ENCODE assay signal across 1 cellular context in the genomic region with DNA sequence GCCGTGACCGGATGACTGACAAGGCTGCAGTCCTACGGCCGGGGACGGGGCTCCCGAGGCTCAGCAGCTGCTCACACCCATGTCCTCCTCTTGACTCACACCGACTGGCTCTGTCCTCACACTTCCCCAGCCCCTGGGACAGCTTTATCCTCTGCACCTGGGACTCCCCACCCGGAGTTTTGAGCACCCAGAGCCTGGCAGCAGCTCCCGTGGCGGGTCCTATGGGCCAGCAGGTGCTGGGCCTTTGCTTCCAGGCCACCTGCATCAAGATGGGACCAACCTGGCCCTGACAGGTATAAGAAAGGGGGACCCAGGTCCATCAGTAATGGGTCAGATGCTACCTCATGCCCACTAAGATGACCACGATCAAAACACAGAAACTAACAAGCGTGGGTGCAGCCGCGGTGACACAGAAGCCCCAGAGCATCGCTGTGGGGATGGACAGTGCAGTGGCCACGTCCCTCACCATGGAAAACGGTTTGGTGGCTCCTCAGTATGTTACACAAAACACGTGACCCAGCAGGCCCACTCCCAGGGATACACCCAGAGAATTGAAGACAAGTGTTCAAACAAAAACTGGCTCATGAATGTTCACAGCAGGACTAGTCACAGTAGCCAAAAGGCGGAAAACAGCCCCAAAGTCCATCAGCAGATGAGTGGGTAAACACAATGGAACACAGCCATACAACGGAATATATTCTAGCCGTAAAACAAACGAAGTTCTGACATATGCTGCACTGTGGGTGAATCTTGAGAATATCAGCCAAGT.
A peak's percentile ranks its signal among the peaks of the same experiment; 100 is the strongest.
TF ChIP-seq lines count a peak whose summit lies in the region.

No MANE protein-coding gene starts in this region.

TF ChIP-seq in HepG2, 621 proteins besides CTCF, POLR2A, EP300 and RAD21 (continued from another document and continues in another):
- TF ChIP-seq, protein P1, sequence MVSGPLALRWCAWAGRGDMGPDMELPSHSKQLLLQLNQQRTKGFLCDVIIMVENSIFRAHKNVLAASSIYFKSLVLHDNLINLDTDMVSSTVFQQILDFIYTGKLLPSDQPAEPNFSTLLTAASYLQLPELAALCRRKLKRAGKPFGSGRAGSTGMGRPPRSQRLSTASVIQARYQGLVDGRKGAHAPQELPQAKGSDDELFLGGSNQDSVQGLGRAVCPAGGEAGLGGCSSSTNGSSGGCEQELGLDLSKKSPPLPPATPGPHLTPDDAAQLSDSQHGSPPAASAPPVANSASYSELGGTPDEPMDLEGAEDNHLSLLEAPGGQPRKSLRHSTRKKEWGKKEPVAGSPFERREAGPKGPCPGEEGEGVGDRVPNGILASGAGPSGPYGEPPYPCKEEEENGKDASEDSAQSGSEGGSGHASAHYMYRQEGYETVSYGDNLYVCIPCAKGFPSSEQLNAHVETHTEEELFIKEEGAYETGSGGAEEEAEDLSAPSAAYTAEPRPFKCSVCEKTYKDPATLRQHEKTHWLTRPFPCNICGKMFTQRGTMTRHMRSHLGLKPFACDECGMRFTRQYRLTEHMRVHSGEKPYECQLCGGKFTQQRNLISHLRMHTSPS (CRISPR knock-in tag; IDR thresholded peaks at IDR 0.05; ENCODE audit: low read depth) = 0 out of 2 replicates have a peak, but pooled peaks have one; percentile 3
- TF ChIP-seq HOXA9 (CRISPR knock-in tag; IDR thresholded peaks at IDR 0.05; ENCODE audit: borderline replicate concordance) = no peak
- no peak for TF ChIP-seq PTBP1 (IDR thresholded peaks at IDR 0.05; ENCODE audit: low read depth, low read length, poor library complexity, severe bottlenecking)
- TF ChIP-seq NR1H2 (CRISPR knock-in tag; IDR thresholded peaks at IDR 0.05; ENCODE audit: borderline replicate concordance, low read depth) = no peak
- TF ChIP-seq KLF11 (CRISPR knock-in tag; IDR thresholded peaks at IDR 0.05) = peak; percentile 12; the same call in 1 of the 2 replicates
- TF ChIP-seq, protein P2, sequence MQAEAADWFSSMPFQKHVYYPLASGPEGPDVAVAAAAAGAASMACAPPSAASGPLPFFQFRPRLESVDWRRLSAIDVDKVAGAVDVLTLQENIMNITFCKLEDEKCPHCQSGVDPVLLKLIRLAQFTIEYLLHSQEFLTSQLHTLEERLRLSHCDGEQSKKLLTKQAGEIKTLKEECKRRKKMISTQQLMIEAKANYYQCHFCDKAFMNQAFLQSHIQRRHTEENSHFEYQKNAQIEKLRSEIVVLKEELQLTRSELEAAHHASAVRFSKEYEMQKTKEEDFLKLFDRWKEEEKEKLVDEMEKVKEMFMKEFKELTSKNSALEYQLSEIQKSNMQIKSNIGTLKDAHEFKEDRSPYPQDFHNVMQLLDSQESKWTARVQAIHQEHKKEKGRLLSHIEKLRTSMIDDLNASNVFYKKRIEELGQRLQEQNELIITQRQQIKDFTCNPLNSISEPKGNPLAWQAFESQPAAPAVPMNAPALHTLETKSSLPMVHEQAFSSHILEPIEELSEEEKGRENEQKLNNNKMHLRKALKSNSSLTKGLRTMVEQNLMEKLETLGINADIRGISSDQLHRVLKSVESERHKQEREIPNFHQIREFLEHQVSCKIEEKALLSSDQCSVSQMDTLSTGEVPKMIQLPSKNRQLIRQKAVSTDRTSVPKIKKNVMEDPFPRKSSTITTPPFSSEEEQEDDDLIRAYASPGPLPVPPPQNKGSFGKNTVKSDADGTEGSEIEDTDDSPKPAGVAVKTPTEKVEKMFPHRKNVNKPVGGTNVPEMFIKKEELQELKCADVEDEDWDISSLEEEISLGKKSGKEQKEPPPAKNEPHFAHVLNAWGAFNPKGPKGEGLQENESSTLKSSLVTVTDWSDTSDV (CRISPR knock-in tag; IDR thresholded peaks at IDR 0.05) = no peak
- 0 out of 2 replicates have a peak, but pooled peaks have one; percentile 27 for TF ChIP-seq ZNF354B (CRISPR knock-in tag; IDR thresholded peaks at IDR 0.05)
- TF ChIP-seq ZMAT3 (CRISPR knock-in tag; conservative IDR thresholded peaks at IDR 0.05) = peak; percentile 60; the same call in 1 of the 2 replicates
- peak; percentile 69; the same call in 1 of the 2 replicates for TF ChIP-seq HDAC2 (CRISPR knock-in tag; IDR thresholded peaks at IDR 0.05)
- TF ChIP-seq SMAD9 (CRISPR knock-in tag; IDR thresholded peaks at IDR 0.05) = no peak
- TF ChIP-seq, protein P3, sequence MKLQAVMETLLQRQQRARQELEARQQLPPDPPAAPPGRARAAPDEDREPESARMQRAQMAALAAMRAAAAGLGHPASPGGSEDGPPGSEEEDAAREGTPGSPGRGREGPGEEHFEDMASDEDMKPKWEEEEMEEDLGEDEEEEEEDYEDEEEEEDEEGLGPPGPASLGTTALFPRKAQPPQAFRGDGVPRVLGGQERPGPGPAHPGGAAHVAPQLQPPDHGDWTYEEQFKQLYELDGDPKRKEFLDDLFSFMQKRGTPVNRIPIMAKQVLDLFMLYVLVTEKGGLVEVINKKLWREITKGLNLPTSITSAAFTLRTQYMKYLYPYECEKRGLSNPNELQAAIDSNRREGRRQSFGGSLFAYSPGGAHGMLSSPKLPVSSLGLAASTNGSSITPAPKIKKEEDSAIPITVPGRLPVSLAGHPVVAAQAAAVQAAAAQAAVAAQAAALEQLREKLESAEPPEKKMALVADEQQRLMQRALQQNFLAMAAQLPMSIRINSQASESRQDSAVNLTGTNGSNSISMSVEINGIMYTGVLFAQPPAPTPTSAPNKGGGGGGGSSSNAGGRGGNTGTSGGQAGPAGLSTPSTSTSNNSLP (IDR thresholded peaks at IDR 0.05; ENCODE audit: low read depth, low read length) = no peak
- TF ChIP-seq, protein P4, sequence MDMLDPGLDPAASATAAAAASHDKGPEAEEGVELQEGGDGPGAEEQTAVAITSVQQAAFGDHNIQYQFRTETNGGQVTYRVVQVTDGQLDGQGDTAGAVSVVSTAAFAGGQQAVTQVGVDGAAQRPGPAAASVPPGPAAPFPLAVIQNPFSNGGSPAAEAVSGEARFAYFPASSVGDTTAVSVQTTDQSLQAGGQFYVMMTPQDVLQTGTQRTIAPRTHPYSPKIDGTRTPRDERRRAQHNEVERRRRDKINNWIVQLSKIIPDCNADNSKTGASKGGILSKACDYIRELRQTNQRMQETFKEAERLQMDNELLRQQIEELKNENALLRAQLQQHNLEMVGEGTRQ (IDR thresholded peaks at IDR 0.05; ENCODE audit: low read depth, low read length) = peak; percentile 24; the same call in 1 of the 2 replicates
- TF ChIP-seq, protein P4 (CRISPR knock-in tag; IDR thresholded peaks at IDR 0.05; ENCODE audit: borderline replicate concordance) = no peak; the same call in 1 of the 2 replicates
- no peak for TF ChIP-seq PHF20 (CRISPR knock-in tag; IDR thresholded peaks at IDR 0.05)
- TF ChIP-seq TEAD3 (CRISPR knock-in tag; optimal IDR thresholded peaks at IDR 0.05; ENCODE audit: borderline replicate concordance) = peak; percentile 14
- 0 out of 2 replicates have a peak, but pooled peaks have one; percentile 8 for TF ChIP-seq ZNF44 (CRISPR knock-in tag; IDR thresholded peaks at IDR 0.05)
- TF ChIP-seq PHB2 (IDR thresholded peaks at IDR 0.05; ENCODE audit: partially characterized antibody) = no peak
- TF ChIP-seq MED1 (CRISPR knock-in tag; IDR thresholded peaks at IDR 0.05) = peak; percentile 70
- TF ChIP-seq ZNF781 (CRISPR knock-in tag; IDR thresholded peaks at IDR 0.05; ENCODE audit: borderline replicate concordance, not compliant biosample characterization) = no peak
- TF ChIP-seq ZNF33B (CRISPR knock-in tag; IDR thresholded peaks at IDR 0.05) = no peak
- no peak for TF ChIP-seq HOXA7 (CRISPR knock-in tag; IDR thresholded peaks at IDR 0.05)
- no peak for TF ChIP-seq NBN (conservative IDR thresholded peaks at IDR 0.05)
- 0 out of 2 replicates have a peak, but pooled peaks have one; percentile 36 for TF ChIP-seq NCOA2 (CRISPR knock-in tag; IDR thresholded peaks at IDR 0.05)
- no peak for TF ChIP-seq SOX6 (IDR thresholded peaks at IDR 0.05)
- peak; percentile 75 for TF ChIP-seq SOX6 (CRISPR knock-in tag; IDR thresholded peaks at IDR 0.05)
- no peak for TF ChIP-seq THAP11 (CRISPR knock-in tag; IDR thresholded peaks at IDR 0.05)
- TF ChIP-seq, protein P5, sequence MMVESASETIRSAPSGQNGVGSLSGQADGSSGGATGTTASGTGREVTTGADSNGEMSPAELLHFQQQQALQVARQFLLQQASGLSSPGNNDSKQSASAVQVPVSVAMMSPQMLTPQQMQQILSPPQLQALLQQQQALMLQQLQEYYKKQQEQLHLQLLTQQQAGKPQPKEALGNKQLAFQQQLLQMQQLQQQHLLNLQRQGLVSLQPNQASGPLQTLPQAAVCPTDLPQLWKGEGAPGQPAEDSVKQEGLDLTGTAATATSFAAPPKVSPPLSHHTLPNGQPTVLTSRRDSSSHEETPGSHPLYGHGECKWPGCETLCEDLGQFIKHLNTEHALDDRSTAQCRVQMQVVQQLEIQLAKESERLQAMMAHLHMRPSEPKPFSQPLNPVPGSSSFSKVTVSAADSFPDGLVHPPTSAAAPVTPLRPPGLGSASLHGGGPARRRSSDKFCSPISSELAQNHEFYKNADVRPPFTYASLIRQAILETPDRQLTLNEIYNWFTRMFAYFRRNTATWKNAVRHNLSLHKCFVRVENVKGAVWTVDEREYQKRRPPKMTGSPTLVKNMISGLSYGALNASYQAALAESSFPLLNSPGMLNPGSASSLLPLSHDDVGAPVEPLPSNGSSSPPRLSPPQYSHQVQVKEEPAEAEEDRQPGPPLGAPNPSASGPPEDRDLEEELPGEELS (CRISPR knock-in tag; IDR thresholded peaks at IDR 0.05) = peak; percentile 73
- TF ChIP-seq ZBTB8A (CRISPR knock-in tag; IDR thresholded peaks at IDR 0.05; ENCODE audit: borderline replicate concordance, low read depth) = no peak
- TF ChIP-seq SP5 (CRISPR knock-in tag; IDR thresholded peaks at IDR 0.05; ENCODE audit: borderline replicate concordance, low read depth) = peak; percentile 29; the same call in 1 of the 2 replicates
- TF ChIP-seq ZSCAN22 (CRISPR knock-in tag; IDR thresholded peaks at IDR 0.05) = no peak
- TF ChIP-seq MXD4 (CRISPR knock-in tag; IDR thresholded peaks at IDR 0.05) = 0 out of 2 replicates have a peak, but pooled peaks have one; percentile 21
- no peak for TF ChIP-seq NPAS2 (CRISPR knock-in tag; IDR thresholded peaks at IDR 0.05; ENCODE audit: borderline replicate concordance)
- no peak for TF ChIP-seq ELF1 (CRISPR knock-in tag; IDR thresholded peaks at IDR 0.05)
- 0 out of 2 replicates have a peak, but pooled peaks have one; percentile 73 for TF ChIP-seq ZC3H4 (CRISPR knock-in tag; IDR thresholded peaks at IDR 0.05; ENCODE audit: borderline replicate concordance)
- TF ChIP-seq ZSCAN31 (CRISPR knock-in tag; IDR thresholded peaks at IDR 0.05; ENCODE audit: low read depth) = 0 out of 2 replicates have a peak, but pooled peaks have one; percentile 50
- TF ChIP-seq, protein P6, sequence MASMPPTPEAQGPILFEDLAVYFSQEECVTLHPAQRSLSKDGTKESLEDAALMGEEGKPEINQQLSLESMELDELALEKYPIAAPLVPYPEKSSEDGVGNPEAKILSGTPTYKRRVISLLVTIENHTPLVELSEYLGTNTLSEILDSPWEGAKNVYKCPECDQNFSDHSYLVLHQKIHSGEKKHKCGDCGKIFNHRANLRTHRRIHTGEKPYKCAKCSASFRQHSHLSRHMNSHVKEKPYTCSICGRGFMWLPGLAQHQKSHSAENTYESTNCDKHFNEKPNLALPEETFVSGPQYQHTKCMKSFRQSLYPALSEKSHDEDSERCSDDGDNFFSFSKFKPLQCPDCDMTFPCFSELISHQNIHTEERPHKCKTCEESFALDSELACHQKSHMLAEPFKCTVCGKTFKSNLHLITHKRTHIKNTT (CRISPR knock-in tag; IDR thresholded peaks at IDR 0.05) = no peak
- TF ChIP-seq, protein P7, sequence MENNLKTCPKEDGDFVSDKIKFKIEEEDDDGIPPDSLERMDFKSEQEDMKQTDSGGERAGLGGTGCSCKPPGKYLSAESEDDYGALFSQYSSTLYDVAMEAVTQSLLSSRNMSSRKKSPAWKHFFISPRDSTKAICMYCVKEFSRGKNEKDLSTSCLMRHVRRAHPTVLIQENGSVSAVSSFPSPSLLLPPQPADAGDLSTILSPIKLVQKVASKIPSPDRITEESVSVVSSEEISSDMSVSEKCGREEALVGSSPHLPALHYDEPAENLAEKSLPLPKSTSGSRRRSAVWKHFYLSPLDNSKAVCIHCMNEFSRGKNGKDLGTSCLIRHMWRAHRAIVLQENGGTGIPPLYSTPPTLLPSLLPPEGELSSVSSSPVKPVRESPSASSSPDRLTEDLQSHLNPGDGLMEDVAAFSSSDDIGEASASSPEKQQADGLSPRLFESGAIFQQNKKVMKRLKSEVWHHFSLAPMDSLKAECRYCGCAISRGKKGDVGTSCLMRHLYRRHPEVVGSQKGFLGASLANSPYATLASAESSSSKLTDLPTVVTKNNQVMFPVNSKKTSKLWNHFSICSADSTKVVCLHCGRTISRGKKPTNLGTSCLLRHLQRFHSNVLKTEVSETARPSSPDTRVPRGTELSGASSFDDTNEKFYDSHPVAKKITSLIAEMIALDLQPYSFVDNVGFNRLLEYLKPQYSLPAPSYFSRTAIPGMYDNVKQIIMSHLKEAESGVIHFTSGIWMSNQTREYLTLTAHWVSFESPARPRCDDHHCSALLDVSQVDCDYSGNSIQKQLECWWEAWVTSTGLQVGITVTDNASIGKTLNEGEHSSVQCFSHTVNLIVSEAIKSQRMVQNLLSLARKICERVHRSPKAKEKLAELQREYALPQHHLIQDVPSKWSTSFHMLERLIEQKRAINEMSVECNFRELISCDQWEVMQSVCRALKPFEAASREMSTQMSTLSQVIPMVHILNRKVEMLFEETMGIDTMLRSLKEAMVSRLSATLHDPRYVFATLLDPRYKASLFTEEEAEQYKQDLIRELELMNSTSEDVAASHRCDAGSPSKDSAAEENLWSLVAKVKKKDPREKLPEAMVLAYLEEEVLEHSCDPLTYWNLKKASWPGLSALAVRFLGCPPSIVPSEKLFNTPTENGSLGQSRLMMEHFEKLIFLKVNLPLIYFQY (CRISPR knock-in tag; IDR thresholded peaks at IDR 0.05; ENCODE audit: borderline replicate concordance) = no peak
- TF ChIP-seq ZSCAN30 (CRISPR knock-in tag; IDR thresholded peaks at IDR 0.05) = no peak
